10 cellular contexts compared by ENCODE assay signal in genomic region chr1:40712405-40712944, GRCh38. TPM values are rescaled to one million over a fixed set of nuclear protein-coding genes. Genes with fewer than 3 reads are reported as not detected.
A peak's percentile ranks its signal among the peaks of the same experiment; 100 is the strongest.
DNase-seq lines count a peak whose midpoint lies in the region; ATAC-seq and TF ChIP-seq lines count a peak whose summit lies in the region.
"Had no signal": no experiment of that assay in that cellular context is flagged by ENCODE, and none has a peak within 500 bp of the region (broad histone marks: within the 10 kb centered on the region; RNA-seq: fewer than 3 reads in every experiment).

No MANE protein-coding gene starts in this region.

- no peak for DNase-seq in activated CD8-positive, alpha-beta memory T cell treated with anti-CD3 and anti-CD28 coated beads, Interleukin-2, amount 10 ng/mL, durations not matched to agents 7 days and 5 days
- DNase-seq in activated CD8-positive, alpha-beta memory T cell treated with anti-CD3 and anti-CD28 coated beads, Interleukin-2, amount 50 U/mL, for 48 hours, result no peak
- DNase-seq in tibial artery (no peak), OCI-M2 (lab: John Stamatoyannopoulos, UW; ENCODE audit: unreplicated experiment) (no peak), iPS-NIHi11 (ENCODE audit: low spot score) (no peak), AG08396 (ENCODE audit: low spot score) (no peak)
- DNase-seq: activated CD4-positive, CD25-positive, alpha-beta regulatory T cell treated with anti-CD3 and anti-CD28 coated beads, Interleukin-2, amount 50 U/mL, for 72 hours; NCI-H82 had no signal

- H3K4me3 ChIP-seq in OCI-LY3 (ENCODE audit: low read length), result no peak overlapping the region
- H3K4me3 ChIP-seq in iPS-20b (ENCODE audit: low read length), result peak overlapping the region; percentile 91
- H3K4me3 ChIP-seq in tibial artery, result no peak overlapping the region

- no peaks in the 10 kb centered on the region for H4K20me1 ChIP-seq in OCI-LY3 (ENCODE audit: insufficient read depth, low read length)

- H3K4me2 ChIP-seq in OCI-LY3 (ENCODE audit: low read length), result peak overlapping the region; percentile 46; the same call in 1 of the 2 replicates

- H3K9me3 ChIP-seq in OCI-LY3 (ENCODE audit: insufficient read depth, low read length) (no peaks in the 10 kb centered on the region), iPS-20b (ENCODE audit: insufficient read depth, low read depth, low read length) (no peaks in the 10 kb centered on the region), tibial artery (no peaks in the 10 kb centered on the region)

- H3K36me3 Mint-ChIP-seq in activated CD8-positive, alpha-beta memory T cell treated with anti-CD3 and anti-CD28 coated beads, Interleukin-2, amount 10 ng/mL, durations not matched to agents 7 days and 5 days, result peaks cover 33% of the 10 kb centered on the region

- peak overlapping the region; percentile 66 for H3K4me3 Mint-ChIP-seq in activated CD8-positive, alpha-beta memory T cell treated with anti-CD3 and anti-CD28 coated beads, Interleukin-2, amount 10 ng/mL, durations not matched to agents 7 days and 5 days

- peaks cover 44% of the 10 kb centered on the region for H3K4me1 ChIP-seq in OCI-LY3 (ENCODE audit: low read length)
- peaks cover 17% of the 10 kb centered on the region for H3K4me1 ChIP-seq in iPS-20b (ENCODE audit: insufficient read depth, low read length)
- peaks cover 0 to 62% (median 35%) of the 10 kb centered on the region in 4 donors for H3K4me1 ChIP-seq in tibial artery

- H3K27ac ChIP-seq in OCI-LY3 (ENCODE audit: low read length) (no peak overlapping the region), iPS-20b (ENCODE audit: low read length) (no peak overlapping the region), tibial artery (peak overlapping the region; percentile 62 to 67)

- H2AFZ ChIP-seq in OCI-LY3 (ENCODE audit: low read depth, low read length), result no peak overlapping the region

- peak overlapping the region; percentile 97 for H3K27ac Mint-ChIP-seq in activated CD8-positive, alpha-beta memory T cell treated with anti-CD3 and anti-CD28 coated beads, Interleukin-2, amount 10 ng/mL, durations not matched to agents 7 days and 5 days

- H3K27me3 ChIP-seq in OCI-LY3 (ENCODE audit: low read depth, low read length), result no peaks in the 10 kb centered on the region
- no peaks in the 10 kb centered on the region for H3K27me3 ChIP-seq in iPS-20b (ENCODE audit: insufficient read depth, low read length)
- no peaks in the 10 kb centered on the region for H3K27me3 ChIP-seq in tibial artery

- no peaks in the 10 kb centered on the region for H3K27me3 Mint-ChIP-seq in activated CD8-positive, alpha-beta memory T cell treated with anti-CD3 and anti-CD28 coated beads, Interleukin-2, amount 10 ng/mL, durations not matched to agents 7 days and 5 days

- H3K4me1 Mint-ChIP-seq in activated CD8-positive, alpha-beta memory T cell treated with anti-CD3 and anti-CD28 coated beads, Interleukin-2, amount 10 ng/mL, durations not matched to agents 7 days and 5 days, result peaks cover 65% of the 10 kb centered on the region

- intact Hi-C loops in tibial artery (cut with DNase I; ENCODE audit: low total_unique reads), result no loop called here

- H3K9me3 Mint-ChIP-seq in activated CD8-positive, alpha-beta memory T cell treated with anti-CD3 and anti-CD28 coated beads, Interleukin-2, amount 10 ng/mL, durations not matched to agents 7 days and 5 days (ENCODE audit: low read depth), result no peaks in the 10 kb centered on the region

- no peak for TF ChIP-seq CTCF in OCI-LY3 (IDR thresholded peaks at IDR 0.05; ENCODE audit: low read depth, low read length)
- TF ChIP-seq CTCF in tibial artery (IDR thresholded peaks at IDR 0.05), result no peak

- peaks cover 70% of the 10 kb centered on the region for H3K79me2 ChIP-seq in OCI-LY3 (ENCODE audit: low read length)

- H3K9ac ChIP-seq in OCI-LY3 (ENCODE audit: low read length), result no peak overlapping the region
- H3K9ac ChIP-seq in iPS-20b (ENCODE audit: low read depth, low read length), result no peak overlapping the region

- CTCF ChIA-PET in activated CD8-positive, alpha-beta memory T cell treated with anti-CD3 and anti-CD28 coated beads, Interleukin-2, amount 10 ng/mL, durations not matched to agents 7 days and 5 days (lab: Charles Lee), result interaction anchor here (1.2 kb wide), 2 partner anchors 9 to 12 kb away, joined by 3 read pairs; no protein-coding TSS in a partner anchor

- H3K36me3 ChIP-seq in OCI-LY3 (replicated peaks; ENCODE audit: low read depth, low read length) (peaks cover 10% of the 10 kb centered on the region), iPS-20b (ENCODE audit: insufficient read depth, low read depth, low read length) (peaks cover 31% of the 10 kb centered on the region), tibial artery (no peaks in the 10 kb centered on the region)

- ATAC-seq in activated CD8-positive, alpha-beta memory T cell treated with anti-CD3 and anti-CD28 coated beads, Interleukin-2, amount 10 ng/mL, durations not matched to agents 7 days and 5 days, result no peak

RNA-seq across cellular contexts. Expression of gene NFYC, which starts 21.0 kb away (rescaled TPM):
- total RNA-seq in activated CD8-positive, alpha-beta memory T cell treated with anti-CD3 and anti-CD28 coated beads, Interleukin-2, amount 10 ng/mL, durations not matched to agents 7 days and 5 days, result 10 to 100 TPM; 71.1 to 91.2 TPM

RNA-seq across cellular contexts. Expression of gene RIMS3, which starts 47.0 kb away (rescaled TPM):
- 1 to 10 TPM; 2.1 to 5.3 TPM for total RNA-seq in activated CD8-positive, alpha-beta memory T cell treated with anti-CD3 and anti-CD28 coated beads, Interleukin-2, amount 10 ng/mL, durations not matched to agents 7 days and 5 days

Comparison
In these comparisons a context has a peak if more than half of its experiments do, and no peak if none do; other contexts are left out.
1. H3K27ac ChIP-seq: peak in tibial artery (2 of 2); none in OCI-LY3 (single experiment) and iPS-20b (single experiment).